25 cellular contexts compared by ENCODE assay signal in the genomic region with DNA sequence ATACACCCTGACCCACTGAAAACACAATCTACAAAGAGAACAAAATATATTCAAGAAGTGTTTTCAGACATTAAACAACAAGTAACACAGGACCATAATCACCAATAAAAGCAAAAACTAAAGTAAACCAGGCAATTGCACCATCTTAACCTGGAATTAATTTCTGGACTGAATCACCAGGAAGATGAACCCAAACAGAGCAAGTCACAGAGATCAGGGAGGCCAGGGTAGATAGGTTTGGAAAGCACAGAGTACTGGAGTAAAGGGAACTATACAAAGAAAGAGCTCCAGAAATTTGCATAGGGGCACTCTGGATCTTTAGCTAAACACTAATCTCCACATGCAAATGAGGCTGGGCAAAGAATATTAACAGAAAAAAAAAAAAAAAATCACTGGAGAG.
"Had no signal": no experiment of that assay in that cellular context is flagged by ENCODE, and none has a peak within 500 bp of the region (broad histone marks: within the 10 kb centered on the region; RNA-seq: fewer than 3 reads in every experiment).

No MANE protein-coding gene starts in this region.

- H3K79me2 ChIP-seq: hepatocyte, parathyroid adenoma had no signal

- H3K27ac ChIP-seq: coronary artery, gastrocnemius medialis, heart left ventricle, hepatocyte, neural progenitor cell, parathyroid adenoma, suprapubic skin, vagina had no signal

- H3K4me2 ChIP-seq: hepatocyte, neural progenitor cell, smooth muscle cell had no signal

- H3K4me3 ChIP-seq: coronary artery, gastrocnemius medialis, heart left ventricle, hepatocyte, mucosa of descending colon, neural progenitor cell, smooth muscle cell, suprapubic skin, vagina had no signal

- DNase-seq: dermis blood vessel endothelial cell; effector memory CD8-positive, alpha-beta T cell; erythroblast; gastrocnemius medialis; heart left ventricle; left colon; mesenchymal stem cell; mucosa of descending colon; naive thymus-derived CD4-positive, alpha-beta T cell; stimulated activated CD4-positive, alpha-beta T cell treated with anti-CD3 and anti-CD28 coated beads, Interleukin-12 subunit alpha, Interleukin-12 subunit beta, amount 100 ng/mL, for 4 hours; stimulated activated CD4-positive, alpha-beta T cell treated with anti-CD3 and anti-CD28 coated beads, Interleukin-1b, Interleukin-23, amount 100 ng/mL, for 48 hours; stimulated activated CD4-positive, alpha-beta T cell treated with anti-CD3 and anti-CD28 coated beads, Interleukin-4, amount 100 ng/mL, for 1 hour; stimulated activated CD8-positive, alpha-beta memory T cell treated with anti-CD3 and anti-CD28 coated beads, Interleukin-4, amount 100 ng/mL, for 48 hours; stimulated activated naive CD4-positive, alpha-beta T cell; stimulated activated naive CD8-positive, alpha-beta T cell treated with anti-CD3 and anti-CD28 coated beads, Interleukin-15, amount 100 ng/mL, for 72 hours; trophoblast cell had no signal

- H3K27me3 ChIP-seq: gastrocnemius medialis, heart left ventricle, hepatocyte, neural progenitor cell, suprapubic skin, vagina had no signal

- H3K9me3 ChIP-seq: gastrocnemius medialis, vagina had no signal

- FAIRE-seq: endometrium had no signal

- H3K9ac ChIP-seq: neural progenitor cell, parathyroid adenoma had no signal

- H3K4me1 ChIP-seq: gastrocnemius medialis, heart left ventricle, neural progenitor cell had no signal

- H2AFZ ChIP-seq: hepatocyte, neural progenitor cell, parathyroid adenoma had no signal

- ATAC-seq: effector memory CD8-positive, alpha-beta T cell; gastrocnemius medialis; heart left ventricle; left colon; mucosa of descending colon; naive thymus-derived CD4-positive, alpha-beta T cell; sciatic nerve; stimulated activated naive CD8-positive, alpha-beta T cell treated with anti-CD3 and anti-CD28 coated beads, Interleukin-15, amount 100 ng/mL, for 72 hours had no signal

- H3K36me3 ChIP-seq: gastrocnemius medialis, heart left ventricle, neural progenitor cell, suprapubic skin, vagina had no signal
